In genomic region chr22:19360862-19361261, GRCh38 we compare ENCODE assay signal across 17 cellular contexts.
"Had no signal": no experiment of that assay in that cellular context is flagged by ENCODE, and none has a peak within 500 bp of the region (broad histone marks: within the 10 kb centered on the region; RNA-seq: fewer than 3 reads in every experiment).

No MANE protein-coding gene starts in this region.

- H3K27ac ChIP-seq: gastroesophageal sphincter, heart right ventricle, vagina had no signal

- H3K4me3 Mint-ChIP-seq: activated CD4-positive, alpha-beta T cell treated with anti-CD3 and anti-CD28 coated beads, Interleukin-2, amount 10 ng/mL, durations not matched to agents 24 days and 14 days; activated CD8-positive, alpha-beta T cell treated with anti-CD3 and anti-CD28 coated beads, Interleukin-2, amount 10 ng/mL, durations not matched to agents 7 days and 5 days; naive thymus-derived CD4-positive, alpha-beta T cell; WTC11 had no signal

- H3K4me3 ChIP-seq: gastroesophageal sphincter, heart right ventricle, skin epidermis, vagina had no signal

- H3K27me3 ChIP-seq: gastroesophageal sphincter, heart right ventricle, vagina had no signal

- H3K9me3 ChIP-seq: gastroesophageal sphincter, heart right ventricle, vagina had no signal

- H3K4me1 ChIP-seq: gastroesophageal sphincter, heart right ventricle, vagina had no signal

- ATAC-seq: activated CD8-positive, alpha-beta T cell treated with anti-CD3 and anti-CD28 coated beads, Interleukin-2, amount 10 ng/mL, durations not matched to agents 7 days and 5 days; gastroesophageal sphincter; heart right ventricle; left colon; naive thymus-derived CD4-positive, alpha-beta T cell had no signal

- H3K27ac Mint-ChIP-seq: activated CD4-positive, alpha-beta T cell treated with anti-CD3 and anti-CD28 coated beads, Interleukin-2, amount 10 ng/mL, durations not matched to agents 24 days and 14 days; activated CD8-positive, alpha-beta T cell treated with anti-CD3 and anti-CD28 coated beads, Interleukin-2, amount 10 ng/mL, durations not matched to agents 7 days and 5 days; WTC11 had no signal

- H3K4me1 Mint-ChIP-seq: activated CD4-positive, alpha-beta T cell treated with anti-CD3 and anti-CD28 coated beads, Interleukin-2, amount 10 ng/mL, durations not matched to agents 24 days and 14 days; naive thymus-derived CD4-positive, alpha-beta T cell; WTC11 had no signal

- H3K9me3 Mint-ChIP-seq: activated CD4-positive, alpha-beta T cell treated with anti-CD3 and anti-CD28 coated beads, Interleukin-2, amount 10 ng/mL, durations not matched to agents 24 days and 14 days; naive thymus-derived CD4-positive, alpha-beta T cell; WTC11 had no signal

- DNase-seq: activated CD4-positive, alpha-beta T cell treated with anti-CD3 and anti-CD28 coated beads, Interleukin-2, amount 10 ng/mL, durations not matched to agents 24 days and 14 days; activated CD8-positive, alpha-beta memory T cell treated with anti-CD3 and anti-CD28 coated beads, Interleukin-2, amount 50 U/mL, for 4 hours; activated CD8-positive, alpha-beta T cell treated with anti-CD3 and anti-CD28 coated beads, Interleukin-2, amount 10 ng/mL, durations not matched to agents 7 days and 5 days; activated gamma-delta T cell; activated T-cell treated with anti-CD3 and anti-CD28 coated beads, Interleukin-2, amount 50 U/mL, for 48 hours; dermis blood vessel endothelial cell; erythroblast; heart right ventricle; left colon; naive thymus-derived CD4-positive, alpha-beta T cell; right cardiac atrium; stimulated activated CD4-positive, alpha-beta T cell treated with anti-CD3 and anti-CD28 coated beads, Interleukin-4, amount 100 ng/mL, for 24 hours; T-helper 2 cell had no signal

- H3K27me3 Mint-ChIP-seq: activated CD4-positive, alpha-beta T cell treated with anti-CD3 and anti-CD28 coated beads, Interleukin-2, amount 10 ng/mL, durations not matched to agents 24 days and 14 days; naive thymus-derived CD4-positive, alpha-beta T cell had no signal
